1 cellular context compared by ENCODE assay signal in genomic region chr18:59927246-59927825, GRCh38.
TF ChIP-seq lines count a peak whose summit lies in the region.

No MANE protein-coding gene starts in this region.

TF ChIP-seq in K562, 482 proteins besides CTCF, POLR2A, EP300 and RAD21 (continued from another document and continues in another):
- TF ChIP-seq ATF1 (CRISPR knock-in tag; IDR thresholded peaks at IDR 0.05) = no peak
- no peak for TF ChIP-seq ATF1 (tag; IDR thresholded peaks at IDR 0.05)
- TF ChIP-seq SMAD4 (CRISPR knock-in tag; conservative IDR thresholded peaks at IDR 0.05) = 0 out of 2 replicates have a peak, but pooled peaks have one; percentile 32
- no peak for TF ChIP-seq PURB (CRISPR knock-in tag; IDR thresholded peaks at IDR 0.05; ENCODE audit: low read depth)
- peak; percentile 61 for TF ChIP-seq CXXC5 (CRISPR knock-in tag; IDR thresholded peaks at IDR 0.05)
- TF ChIP-seq TOE1 (IDR thresholded peaks at IDR 0.05; ENCODE audit: borderline replicate concordance) = peak; percentile 84
- TF ChIP-seq TOE1 (CRISPR knock-in tag; IDR thresholded peaks at IDR 0.05; ENCODE audit: borderline replicate concordance, low read depth) = no peak
- TF ChIP-seq BHLHE40 (IDR thresholded peaks at IDR 0.05; ENCODE audit: low read length) = peak; percentile 57; the same call in 1 of the 2 replicates
- TF ChIP-seq ETV6 (IDR thresholded peaks at IDR 0.05; ENCODE audit: borderline replicate concordance in 1 of 2, low read depth in 2 of 2, low read length in 1 of 2) = no peak
- TF ChIP-seq ETV6 (CRISPR knock-in tag; IDR thresholded peaks at IDR 0.05; ENCODE audit: borderline replicate concordance) = no peak
- TF ChIP-seq SOX6 (IDR thresholded peaks at IDR 0.05) = peak; percentile 88
- TF ChIP-seq TEAD4 (IDR thresholded peaks at IDR 0.05; ENCODE audit: low read length) = peak; percentile 67
- TF ChIP-seq TEAD4 (CRISPR knock-in tag; IDR thresholded peaks at IDR 0.05; ENCODE audit: borderline replicate concordance) = no peak
- TF ChIP-seq TFAP4 (CRISPR knock-in tag; IDR thresholded peaks at IDR 0.05; ENCODE audit: borderline replicate concordance) = peak; percentile 56; the same call in 1 of the 2 replicates
- no peak for TF ChIP-seq E2F6 (IDR thresholded peaks at IDR 0.05; ENCODE audit: borderline replicate concordance in 1 of 2, extremely low read depth in 1 of 2, insufficient read depth in 1 of 2, insufficient read length in 1 of 2, low read depth in 1 of 2, low read length in 1 of 2, poor library complexity in 1 of 2, severe bottlenecking in 1 of 2)
- TF ChIP-seq TRIM24 (IDR thresholded peaks at IDR 0.05) = 0 out of 4 replicates have a peak, but pooled peaks of 1 of the 2 experiments have one; percentile 43
- no peak for TF ChIP-seq ZNF124 (CRISPR knock-in tag; IDR thresholded peaks at IDR 0.05)
- peak; percentile 70 for TF ChIP-seq TCF3 (CRISPR knock-in tag; IDR thresholded peaks at IDR 0.05)
- no peak for TF ChIP-seq ID3 (CRISPR knock-in tag; IDR thresholded peaks at IDR 0.05)
- TF ChIP-seq ID3 (tag; IDR thresholded peaks at IDR 0.05) = peak; percentile 94
- TF ChIP-seq HINFP (tag; conservative IDR thresholded peaks at IDR 0.05; ENCODE audit: low read depth) = no peak
- TF ChIP-seq NR2C2 (CRISPR knock-in tag; IDR thresholded peaks at IDR 0.05) = no peak
- TF ChIP-seq NR2C2 (tag; IDR thresholded peaks at IDR 0.05) = no peak
- no peak for TF ChIP-seq U2AF1 (optimal IDR thresholded peaks at IDR 0.05; ENCODE audit: low read depth, low read length)
- peak; percentile 6 for TF ChIP-seq NFYB (IDR thresholded peaks at IDR 0.05; ENCODE audit: extremely low read depth, insufficient read length)
- no peak for TF ChIP-seq TAF1 (IDR thresholded peaks at IDR 0.05; ENCODE audit: control insufficient read depth, extremely low read depth, insufficient read depth, low read length, severe bottlenecking)
- no peak for TF ChIP-seq SRSF9 (IDR thresholded peaks at IDR 0.05; ENCODE audit: borderline replicate concordance, low read depth, low read length)
- peak; percentile 16 for TF ChIP-seq MEIS2 (IDR thresholded peaks at IDR 0.05; ENCODE audit: partially characterized antibody)
- TF ChIP-seq TAL1 (IDR thresholded peaks at IDR 0.05) = peak; percentile 65
- TF ChIP-seq ZBTB49 (CRISPR knock-in tag; IDR thresholded peaks at IDR 0.05; ENCODE audit: borderline replicate concordance) = no peak
- no peak for TF ChIP-seq GTF2E2 (tag; IDR thresholded peaks at IDR 0.05)
- TF ChIP-seq NCOR1 (IDR thresholded peaks at IDR 0.05) = peak; percentile 51; the same call in 1 of the 2 replicates
- TF ChIP-seq RFX5 (IDR thresholded peaks at IDR 0.05; ENCODE audit: low read depth, low read length) = no peak
- TF ChIP-seq PRDM10 (IDR thresholded peaks at IDR 0.05; ENCODE audit: partially characterized antibody) = no peak
- no peak for TF ChIP-seq ILF3 (IDR thresholded peaks at IDR 0.05; ENCODE audit: borderline replicate concordance)
- no peak for TF ChIP-seq ZNF253 (CRISPR knock-in tag; conservative IDR thresholded peaks at IDR 0.05)
- TF ChIP-seq FOS (IDR thresholded peaks at IDR 0.05; ENCODE audit: extremely low read depth, insufficient read length) = no peak
- TF ChIP-seq CBFA2T3 (IDR thresholded peaks at IDR 0.05) = peak; percentile 82
- no peak for TF ChIP-seq POLR3G (IDR thresholded peaks at IDR 0.05; ENCODE audit: extremely low read depth, insufficient read length, insufficient replicate concordance)
- TF ChIP-seq CBFA2T2 (conservative IDR thresholded peaks at IDR 0.05) = peak; percentile 74
- 0 out of 2 replicates have a peak, but pooled peaks have one; percentile 12 for TF ChIP-seq HMBOX1 (IDR thresholded peaks at IDR 0.05)
- TF ChIP-seq JUND (IDR thresholded peaks at IDR 0.05; ENCODE audit: borderline replicate concordance, low read depth, low read length) = 0 out of 2 replicates have a peak, but pooled peaks have one; percentile 5
- no peak for TF ChIP-seq JUND (tag; IDR thresholded peaks at IDR 0.05; ENCODE audit: borderline replicate concordance, low read depth, low read length)
- TF ChIP-seq TBP (optimal IDR thresholded peaks at IDR 0.05; ENCODE audit: low read depth, low read length) = no peak
- peak; percentile 92 for TF ChIP-seq TFE3 (CRISPR knock-in tag; IDR thresholded peaks at IDR 0.05)
